Comparison of ENCODE assay signal across 10 cellular contexts in the genomic region with DNA sequence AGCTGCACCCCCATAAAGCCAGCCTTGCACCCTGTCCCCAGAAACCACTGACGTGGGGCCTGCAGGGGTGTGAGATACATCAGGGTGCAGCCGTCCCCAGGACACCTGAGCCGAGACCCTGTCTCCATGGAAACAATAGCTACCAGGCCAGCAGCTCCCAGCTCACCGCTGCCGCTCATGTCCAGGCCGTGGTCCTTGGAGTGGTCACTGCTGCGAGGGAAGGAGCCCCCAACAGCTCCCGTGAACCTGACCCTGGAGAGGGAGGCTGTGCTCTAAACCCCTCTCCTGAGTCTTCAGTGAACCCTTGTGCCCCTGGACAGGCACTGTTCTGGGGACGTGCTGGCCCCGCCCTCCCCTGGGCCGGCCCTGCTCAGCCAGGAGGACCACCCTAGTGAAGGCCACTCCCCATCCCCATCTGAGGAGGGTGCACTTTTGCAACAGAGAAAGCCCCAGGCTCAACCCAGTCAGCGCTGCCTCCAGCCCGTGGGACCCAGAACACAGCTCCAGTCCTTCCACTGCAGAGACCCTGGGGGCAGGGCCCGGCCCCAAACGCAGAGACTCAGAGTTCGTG. TPM values are rescaled to one million over a fixed set of nuclear protein-coding genes. Genes with fewer than 3 reads are reported as not detected.
DNase-seq lines count a peak whose midpoint lies in the region; ATAC-seq and TF ChIP-seq lines count a peak whose summit lies in the region.
"Had no signal": no experiment of that assay in that cellular context is flagged by ENCODE, and none has a peak within 500 bp of the region (broad histone marks: within the 10 kb centered on the region; RNA-seq: fewer than 3 reads in every experiment).

No MANE protein-coding gene starts in this region.

- H3K27ac Mint-ChIP-seq in activated B cell treated with CpG ODN at 0.5 μM for 24 hours (no peak overlapping the region), progenitor cell of endocrine pancreas (peak overlapping the region; percentile 95)
- H3K27ac Mint-ChIP-seq in activated CD4-positive, alpha-beta memory T cell treated with anti-CD3 and anti-CD28 coated beads, Interleukin-2, amount 10 ng/mL, durations not matched to agents 7 days and 5 days = no peak overlapping the region

- ATAC-seq in activated B cell treated with CpG ODN at 0.5 μM for 24 hours (ENCODE audit: low read depth) = no peak

- DNase-seq in ELF-1 (ENCODE audit: low read depth, low spot score) (peak; percentile 51), activated B cell treated with CpG ODN at 0.5 μM for 24 hours (peak; percentile 11), progenitor cell of endocrine pancreas (ENCODE audit: low spot score, unreplicated experiment) (no peak), MV-4-11 (lab: John Stamatoyannopoulos, UW) (no peak), GM19240 (ENCODE audit: insufficient read length, low spot score) (no peak), EL (no peak)
- DNase-seq in activated CD4-positive, alpha-beta memory T cell treated with anti-CD3 and anti-CD28 coated beads, Interleukin-2, amount 10 ng/mL, durations not matched to agents 7 days and 5 days = no peak
- DNase-seq: CD8-positive, alpha-beta memory T cell; MM.1S had no signal

- intact Hi-C loops in activated B cell treated with CpG ODN at 0.5 μM for 24 hours (cut with micrococcal nuclease) = loop anchor here (5.0 kb wide), 1 partner anchor 41 kb away; no protein-coding TSS in a partner anchor

- CTCF ChIA-PET in activated B cell treated with CpG ODN at 0.5 μM for 24 hours (lab: Charles Lee) = no interaction called here
- CTCF ChIA-PET in activated CD4-positive, alpha-beta memory T cell treated with anti-CD3 and anti-CD28 coated beads, Interleukin-2, amount 10 ng/mL, durations not matched to agents 7 days and 5 days (lab: Charles Lee) = no interaction called here

- TF ChIP-seq CTCF in activated B cell treated with CpG ODN at 0.5 μM for 24 hours (IDR thresholded peaks at IDR 0.05) (no peak), progenitor cell of endocrine pancreas (IDR thresholded peaks at IDR 0.05; ENCODE audit: unreplicated experiment) (no peak)

- no peaks in the 10 kb centered on the region for H3K36me3 Mint-ChIP-seq in activated B cell treated with CpG ODN at 0.5 μM for 24 hours (ENCODE audit: low read depth)
- H3K36me3 Mint-ChIP-seq in progenitor cell of endocrine pancreas (ENCODE audit: insufficient read depth) = no peaks in the 10 kb centered on the region
- H3K36me3 Mint-ChIP-seq in activated CD4-positive, alpha-beta memory T cell treated with anti-CD3 and anti-CD28 coated beads, Interleukin-2, amount 10 ng/mL, durations not matched to agents 7 days and 5 days (ENCODE audit: low read depth) = no peaks in the 10 kb centered on the region
- H3K36me3 Mint-ChIP-seq: CD8-positive, alpha-beta memory T cell had no signal

- H3K27me3 Mint-ChIP-seq in activated B cell treated with CpG ODN at 0.5 μM for 24 hours = no peaks in the 10 kb centered on the region
- peaks cover 16% of the 10 kb centered on the region for H3K27me3 Mint-ChIP-seq in progenitor cell of endocrine pancreas
- no peaks in the 10 kb centered on the region for H3K27me3 Mint-ChIP-seq in activated CD4-positive, alpha-beta memory T cell treated with anti-CD3 and anti-CD28 coated beads, Interleukin-2, amount 10 ng/mL, durations not matched to agents 7 days and 5 days

- H3K9me3 ChIP-seq in iPS-18c (ENCODE audit: control insufficient read depth, insufficient read depth, low read length) = peaks cover 3% of the 10 kb centered on the region

- H3K4me1 Mint-ChIP-seq in activated B cell treated with CpG ODN at 0.5 μM for 24 hours (peaks cover 4% of the 10 kb centered on the region), progenitor cell of endocrine pancreas (ENCODE audit: low read depth) (peaks cover 20% of the 10 kb centered on the region)
- H3K4me1 Mint-ChIP-seq in activated CD4-positive, alpha-beta memory T cell treated with anti-CD3 and anti-CD28 coated beads, Interleukin-2, amount 10 ng/mL, durations not matched to agents 7 days and 5 days = no peaks in the 10 kb centered on the region
- H3K4me1 Mint-ChIP-seq: CD8-positive, alpha-beta memory T cell had no signal

- H3K4me3 Mint-ChIP-seq in activated B cell treated with CpG ODN at 0.5 μM for 24 hours (no peak overlapping the region), progenitor cell of endocrine pancreas (ENCODE audit: low read depth) (peak overlapping the region; percentile 26)
- no peak overlapping the region for H3K4me3 Mint-ChIP-seq in activated CD4-positive, alpha-beta memory T cell treated with anti-CD3 and anti-CD28 coated beads, Interleukin-2, amount 10 ng/mL, durations not matched to agents 7 days and 5 days
- H3K4me3 Mint-ChIP-seq: CD8-positive, alpha-beta memory T cell had no signal

- POLR2A ChIA-PET in activated B cell treated with CpG ODN at 0.5 μM for 24 hours (lab: Charles Lee) = no interaction called here
- POLR2A ChIA-PET in activated CD4-positive, alpha-beta memory T cell treated with anti-CD3 and anti-CD28 coated beads, Interleukin-2, amount 10 ng/mL, durations not matched to agents 7 days and 5 days (lab: Charles Lee) = no interaction called here

- H3K9me3 Mint-ChIP-seq in activated B cell treated with CpG ODN at 0.5 μM for 24 hours (no peaks in the 10 kb centered on the region), progenitor cell of endocrine pancreas (ENCODE audit: low read depth) (no peaks in the 10 kb centered on the region)
- no peaks in the 10 kb centered on the region for H3K9me3 Mint-ChIP-seq in activated CD4-positive, alpha-beta memory T cell treated with anti-CD3 and anti-CD28 coated beads, Interleukin-2, amount 10 ng/mL, durations not matched to agents 7 days and 5 days
- H3K9me3 Mint-ChIP-seq: CD8-positive, alpha-beta memory T cell had no signal

- H3K4me3 ChIP-seq in iPS-18c (ENCODE audit: insufficient read depth, low read depth, low read length) = peak overlapping the region; percentile 44

RNA-seq across cellular contexts. Expression of a gene that starts 19.6 kb away (rescaled TPM):
- total RNA-seq in activated B cell treated with CpG ODN at 0.5 μM for 24 hours (20.5 and 24.9 TPM in 2 replicates), progenitor cell of endocrine pancreas (30.0 and 30.6 TPM in 2 replicates)
- total RNA-seq in activated CD4-positive, alpha-beta memory T cell treated with anti-CD3 and anti-CD28 coated beads, Interleukin-2, amount 10 ng/mL, durations not matched to agents 7 days and 5 days = 1 to 10 TPM; 9.3 to 9.5 TPM

Comparison
In these comparisons a context has a peak if more than half of its experiments do, and no peak if none do; other contexts are left out.
1. DNase-seq: peak in ELF-1 (single experiment) and activated B cell treated with CpG ODN at 0.5 μM for 24 hours (single experiment); none in progenitor cell of endocrine pancreas (single experiment), activated CD4-positive, alpha-beta memory T cell treated with anti-CD3 and anti-CD28 coated beads, Interleukin-2, amount 10 ng/mL, durations not matched to agents 7 days and 5 days (single experiment), MV-4-11 (single experiment), GM19240 (single experiment) and EL (single experiment).